Comparison of ENCODE assay signal across 15 cellular contexts in genomic region chr1:32311709-32312393, GRCh38. TPM values are rescaled to one million over a fixed set of nuclear protein-coding genes. Genes with fewer than 3 reads are reported as not detected.
DNase-seq lines count a peak whose midpoint lies in the region; ATAC-seq and TF ChIP-seq lines count a peak whose summit lies in the region.
"Had no signal": no experiment of that assay in that cellular context is flagged by ENCODE, and none has a peak within 500 bp of the region (broad histone marks: within the 10 kb centered on the region; RNA-seq: fewer than 3 reads in every experiment).

No MANE protein-coding gene starts in this region.

- H3K4me3 Mint-ChIP-seq in activated CD4-positive, alpha-beta T cell treated with anti-CD3 and anti-CD28 coated beads, Interleukin-2, amount 10 ng/mL, durations not matched to agents 24 days and 14 days = no peak overlapping the region
- H3K4me3 Mint-ChIP-seq in T-helper 17 cell = no peak overlapping the region
- no peak overlapping the region for H3K4me3 Mint-ChIP-seq in nephron

- H3K9me2 ChIP-seq in DOHH2 (replicated peaks; ENCODE audit: control insufficient read depth, low read length) = no peaks in the 10 kb centered on the region

- peak overlapping the region; percentile 17 for H3K4me2 ChIP-seq in DOHH2 (ENCODE audit: low read length)

- ATAC-seq in T-helper 17 cell (no peak), GM21576 (IDR thresholded peaks at IDR 0.05; ENCODE audit: unreplicated experiment) (no peak)

- H3K27ac Mint-ChIP-seq in activated CD4-positive, alpha-beta T cell treated with anti-CD3 and anti-CD28 coated beads, Interleukin-2, amount 10 ng/mL, durations not matched to agents 24 days and 14 days = peak overlapping the region; percentile 52
- H3K27ac Mint-ChIP-seq in T-helper 17 cell = peak overlapping the region; percentile 88
- H3K27ac Mint-ChIP-seq in nephron = peak overlapping the region in 2 of 3 experiments; percentile 2 to 13

- no peak for DNase-seq in activated CD4-positive, alpha-beta T cell treated with anti-CD3 and anti-CD28 coated beads, Interleukin-2, amount 10 ng/mL, durations not matched to agents 24 days and 14 days
- no peak for DNase-seq in activated CD4-positive, alpha-beta T cell treated with anti-CD3 and anti-CD28 coated beads, Interleukin-2, amount 50 U/mL, for 4 hours
- DNase-seq in T-helper 17 cell = no peak
- DNase-seq in NCI-H1436 treated with DMSO at 0.1 percent for 48 hours (lab: John Stamatoyannopoulos, UW) = no peak
- no peak for DNase-seq in dedifferentiated amniotic fluid mesenchymal stem cell (ENCODE audit: extremely low spot score)
- DNase-seq: activated effector memory CD4-positive, alpha-beta T cell treated with anti-CD3 and anti-CD28 coated beads, Interleukin-2, amount 50 U/mL, for 16 hours; effector CD8-positive, alpha-beta T cell; left ventricle myocardium inferior; NCI-H1694; NCI-H526 treated with DMSO at 0.1 percent for 48 hours; T-helper 1 cell had no signal

- H3K27me3 ChIP-seq in DOHH2 (ENCODE audit: control insufficient read depth, low read length) = no peaks in the 10 kb centered on the region

- no peaks in the 10 kb centered on the region for H4K20me1 ChIP-seq in DOHH2 (ENCODE audit: control insufficient read depth, insufficient read depth, low read depth, low read length)

- no peak for TF ChIP-seq CTCF in DOHH2 (IDR thresholded peaks at IDR 0.05; ENCODE audit: low read depth, low read length, poor library complexity, severe bottlenecking)
- no peak for TF ChIP-seq CTCF in nephron (IDR thresholded peaks at IDR 0.05; ENCODE audit: unreplicated experiment in 3 of 3)

- peaks cover 43% of the 10 kb centered on the region for H3F3A ChIP-seq in DOHH2 (ENCODE audit: control insufficient read depth, insufficient read depth)

- peaks cover 52% of the 10 kb centered on the region for H3K36me3 ChIP-seq in DOHH2 (ENCODE audit: control insufficient read depth, low read length)
- H3K36me3 ChIP-seq: left ventricle myocardium inferior had no signal

- peak overlapping the region; percentile 77 for H3K27ac ChIP-seq in DOHH2 (ENCODE audit: low read depth, low read length)
- H3K27ac ChIP-seq: left ventricle myocardium inferior had no signal

- no peaks in the 10 kb centered on the region for H3K9me3 Mint-ChIP-seq in activated CD4-positive, alpha-beta T cell treated with anti-CD3 and anti-CD28 coated beads, Interleukin-2, amount 10 ng/mL, durations not matched to agents 24 days and 14 days
- no peaks in the 10 kb centered on the region for H3K9me3 Mint-ChIP-seq in nephron

- peaks cover 95% of the 10 kb centered on the region for H3K4me1 ChIP-seq in DOHH2 (ENCODE audit: control insufficient read depth, low read length)

- intact Hi-C loops in activated CD4-positive, alpha-beta T cell treated with anti-CD3 and anti-CD28 coated beads, Interleukin-2, amount 10 ng/mL, durations not matched to agents 24 days and 14 days (cut with micrococcal nuclease) = no loop called here

- H3K4me1 Mint-ChIP-seq in activated CD4-positive, alpha-beta T cell treated with anti-CD3 and anti-CD28 coated beads, Interleukin-2, amount 10 ng/mL, durations not matched to agents 24 days and 14 days = peaks cover 42% of the 10 kb centered on the region
- H3K4me1 Mint-ChIP-seq in T-helper 17 cell (peaks cover 50% of the 10 kb centered on the region), nephron (peaks cover 4% of the 10 kb centered on the region)

- H3K27me3 Mint-ChIP-seq in activated CD4-positive, alpha-beta T cell treated with anti-CD3 and anti-CD28 coated beads, Interleukin-2, amount 10 ng/mL, durations not matched to agents 24 days and 14 days = no peaks in the 10 kb centered on the region
- H3K27me3 Mint-ChIP-seq in T-helper 17 cell (no peaks in the 10 kb centered on the region), nephron (ENCODE audit: low read depth) (no peaks in the 10 kb centered on the region)

- no peak overlapping the region for H3K4me3 ChIP-seq in DOHH2 (ENCODE audit: low read length)
- H3K4me3 ChIP-seq: left ventricle myocardium inferior had no signal

- H3K36me3 Mint-ChIP-seq in activated CD4-positive, alpha-beta T cell treated with anti-CD3 and anti-CD28 coated beads, Interleukin-2, amount 10 ng/mL, durations not matched to agents 24 days and 14 days (ENCODE audit: low read depth) = peaks cover 26% of the 10 kb centered on the region
- peaks cover 8% of the 10 kb centered on the region for H3K36me3 Mint-ChIP-seq in T-helper 17 cell (ENCODE audit: low read depth)
- peaks cover 26% of the 10 kb centered on the region for H3K36me3 Mint-ChIP-seq in nephron (ENCODE audit: low read depth)

- H3K9me3 ChIP-seq in DOHH2 (ENCODE audit: control insufficient read depth, insufficient read depth, low read length) (no peaks in the 10 kb centered on the region), T-helper 17 cell (ENCODE audit: control insufficient read depth, low read length, poor library complexity, severe bottlenecking) (no peaks in the 10 kb centered on the region)
- H3K9me3 ChIP-seq: left ventricle myocardium inferior had no signal

- peaks cover 81% of the 10 kb centered on the region for H3K79me2 ChIP-seq in DOHH2 (ENCODE audit: control insufficient read depth, low read length)

RNA-seq across cellular contexts. Expression of gene HDAC1, which starts 20.0 kb away (rescaled TPM):
- 181 and 184 TPM in 2 replicates for total RNA-seq in activated CD4-positive, alpha-beta T cell treated with anti-CD3 and anti-CD28 coated beads, Interleukin-2, amount 10 ng/mL, durations not matched to agents 24 days and 14 days
- 10 to 100 TPM; 81.6 to 86.2 TPM for total RNA-seq in T-helper 17 cell

RNA-seq across cellular contexts. Expression of gene MARCKSL1, which starts 24.2 kb away (rescaled TPM):
- total RNA-seq in activated CD4-positive, alpha-beta T cell treated with anti-CD3 and anti-CD28 coated beads, Interleukin-2, amount 10 ng/mL, durations not matched to agents 24 days and 14 days = 34.8 and 36.6 TPM in 2 replicates
- 10 to 100 TPM; 18.4 to 24.4 TPM for total RNA-seq in T-helper 17 cell

RNA-seq across cellular contexts. Expression of gene FAM229A, which starts 50.4 kb away (rescaled TPM):
- total RNA-seq in activated CD4-positive, alpha-beta T cell treated with anti-CD3 and anti-CD28 coated beads, Interleukin-2, amount 10 ng/mL, durations not matched to agents 24 days and 14 days = 4.2 and 4.4 TPM in 2 replicates
- 10 to 100 TPM; 30.1 to 32.9 TPM for total RNA-seq in T-helper 17 cell

RNA-seq across cellular contexts. Expression of gene TSSK3, which starts 50.5 kb away (rescaled TPM):
- 1.0 and 2.3 TPM in 2 replicates for total RNA-seq in activated CD4-positive, alpha-beta T cell treated with anti-CD3 and anti-CD28 coated beads, Interleukin-2, amount 10 ng/mL, durations not matched to agents 24 days and 14 days
- total RNA-seq in T-helper 17 cell = 1 to 10 TPM in 1 of 2 donors, not detected in 1; 1.2 TPM
- total RNA-seq: temporal lobe had no signal

Comparison
In these comparisons a context has a peak if more than half of its experiments do, and no peak if none do; other contexts are left out.
1. H3K27ac Mint-ChIP-seq: peak in every context shown above with its lines; median percentile 88 in T-helper 17 cell; 52 in activated CD4-positive, alpha-beta T cell treated with anti-CD3 and anti-CD28 coated beads, Interleukin-2, amount 10 ng/mL, durations not matched to agents 24 days and 14 days; 8 in nephron.